In the genomic region with DNA sequence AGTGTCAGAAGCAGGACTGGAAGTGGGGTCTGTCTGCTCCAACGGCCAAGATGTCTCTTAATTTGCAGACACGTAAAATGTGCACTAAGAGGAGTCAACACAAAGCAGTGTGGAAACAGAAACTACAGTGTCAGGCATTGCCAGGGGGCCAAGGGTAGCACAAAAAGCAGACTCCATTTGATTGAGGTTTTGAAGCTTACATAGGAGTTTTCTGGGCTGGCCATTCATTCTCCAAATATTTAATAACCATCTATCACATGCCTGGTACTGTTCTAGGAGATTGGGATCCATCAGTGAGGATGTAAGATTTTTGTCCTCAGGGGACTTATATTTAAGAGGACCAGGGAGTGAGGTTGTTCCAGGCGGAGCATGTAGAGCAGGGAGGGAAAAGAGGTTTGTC, we compare ENCODE assay signal across 9 cellular contexts.
"Had no signal": no experiment of that assay in that cellular context is flagged by ENCODE, and none has a peak within 500 bp of the region (broad histone marks: within the 10 kb centered on the region; RNA-seq: fewer than 3 reads in every experiment).

No MANE protein-coding gene starts in this region.

- H3K4me3 ChIP-seq: GM23248, GM23338, HAP-1 had no signal

- DNase-seq: GM23248, GOT3, H7, H9, HCEC 1CT, HFFc6 had no signal

- H3K9ac ChIP-seq: GM23248 had no signal

- H3K4me3 Mint-ChIP-seq: GM23338, H9, HFFc6 had no signal

- H3K9me3 ChIP-seq: HAP-1 had no signal

- H3K4me2 ChIP-seq: GM23338 had no signal

- H3K27ac Mint-ChIP-seq: GM23338, H9, HFFc6 had no signal

- H2AFZ ChIP-seq: GM23248, GM23338 had no signal

- H3K4me1 ChIP-seq: HAP-1 had no signal

- H3K36me3 ChIP-seq: HAP-1 had no signal

- H3K9me3 Mint-ChIP-seq: GM23338, H9, HFFc6 had no signal

- ATAC-seq: GM23338, HCT116 had no signal

- H3K27ac ChIP-seq: GM23248 had no signal
